In genomic region chr5:132358760-132359159, GRCh38 we compare ENCODE assay signal across 1 cellular context.
TF ChIP-seq lines count a peak whose summit lies in the region.

No MANE protein-coding gene starts in this region.

TF ChIP-seq in GM12878, 131 proteins besides CTCF, POLR2A, EP300 and RAD21:
- no peak for TF ChIP-seq PAX8 (IDR thresholded peaks at IDR 0.05)
- TF ChIP-seq ZBED1 (IDR thresholded peaks at IDR 0.05; ENCODE audit: borderline replicate concordance): no peak
- no peak for TF ChIP-seq TAF1 (IDR thresholded peaks at IDR 0.05; ENCODE audit: borderline replicate concordance, low read depth, low read length)
- no peak for TF ChIP-seq E2F8 (IDR thresholded peaks at IDR 0.05; ENCODE audit: low read depth, partially characterized antibody)
- no peak for TF ChIP-seq ATF3 (IDR thresholded peaks at IDR 0.05; ENCODE audit: borderline replicate concordance, extremely low read depth, low read depth, low read length)
- no peak for TF ChIP-seq KAT2A (conservative IDR thresholded peaks at IDR 0.05; ENCODE audit: control insufficient read depth, low read depth, low read length)
- TF ChIP-seq ZNF274 (IDR thresholded peaks at IDR 0.05; ENCODE audit: insufficient read depth, insufficient read length): no peak
- no peak for TF ChIP-seq ZNF687 (IDR thresholded peaks at IDR 0.05)
- no peak for TF ChIP-seq ELK1 (IDR thresholded peaks at IDR 0.05; ENCODE audit: low read depth, low read length)
TF ChIP-seq in GM12878: peak in this region for 0.
